ENCODE assay signal across 8 cellular contexts in the genomic region with DNA sequence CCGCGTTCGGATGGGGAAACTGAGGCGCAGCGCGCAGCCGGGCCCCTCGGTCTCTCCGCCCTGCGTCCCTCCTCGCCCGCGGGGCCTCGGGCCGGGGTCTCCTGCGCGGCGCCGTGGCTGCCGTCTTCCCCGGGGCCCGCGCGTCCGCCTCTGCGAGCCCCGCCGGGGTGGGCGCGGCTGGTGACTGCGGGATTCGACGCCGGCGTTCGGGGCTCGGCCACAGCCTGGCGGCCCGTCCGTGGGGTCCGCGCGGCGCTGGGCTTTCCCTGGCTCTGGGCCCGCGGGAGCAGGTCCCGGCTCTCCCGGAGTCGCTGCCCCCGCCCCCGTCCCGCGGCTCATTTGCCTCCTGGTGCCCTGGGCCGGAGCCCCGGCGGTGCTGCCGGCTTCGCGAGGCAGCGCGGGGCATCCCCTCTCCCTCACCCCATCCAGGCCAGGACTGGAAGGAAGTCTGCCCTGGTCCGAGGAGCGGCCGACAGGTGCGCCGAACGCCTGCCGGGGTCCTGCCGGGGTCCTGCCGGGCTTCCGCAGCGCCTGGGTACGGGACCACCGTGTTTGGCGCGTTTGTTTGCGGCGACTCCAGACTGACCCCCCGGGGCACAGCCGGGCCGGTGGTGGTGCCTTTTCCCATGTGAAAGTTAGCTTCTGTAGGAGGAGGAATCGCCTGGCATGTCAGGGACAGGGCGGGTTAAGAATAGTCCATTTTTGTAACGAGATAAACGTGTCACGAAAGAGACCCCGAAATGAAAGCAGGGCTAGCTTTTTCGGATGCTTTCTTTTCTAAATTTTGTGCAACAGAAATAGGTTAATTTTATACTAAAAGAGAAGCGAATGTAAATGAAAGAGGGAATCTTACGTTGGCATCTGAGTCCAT. TPM values are rescaled to one million over a fixed set of nuclear protein-coding genes. Genes with fewer than 3 reads are reported as not detected.
DNase-seq lines count a peak whose midpoint lies in the region; ATAC-seq and TF ChIP-seq lines count a peak whose summit lies in the region.

No MANE protein-coding gene starts in this region.

- peaks cover 20% of the 10 kb centered on the region for H3K4me1 Mint-ChIP-seq in activated CD4-positive, alpha-beta T cell treated with anti-CD3 and anti-CD28 coated beads, Interleukin-2, amount 10 ng/mL, durations not matched to agents 24 days and 14 days
- H3K4me1 Mint-ChIP-seq in naive thymus-derived CD8-positive, alpha-beta T cell: peaks cover 12 to 38% (median 29%) of the 10 kb centered on the region in 4 donors

- no peak overlapping the region for H3K27ac ChIP-seq in OCI-LY1 (ENCODE audit: low read depth, low read length, poor library complexity, severe bottlenecking)

- peak overlapping the region; percentile 80 for H3K4me3 Mint-ChIP-seq in activated CD4-positive, alpha-beta T cell treated with anti-CD3 and anti-CD28 coated beads, Interleukin-2, amount 10 ng/mL, durations not matched to agents 24 days and 14 days
- peak overlapping the region; percentile 71 to 88 (median 78) for H3K4me3 Mint-ChIP-seq in naive thymus-derived CD8-positive, alpha-beta T cell

- H3K27me3 ChIP-seq in OCI-LY1 (ENCODE audit: insufficient read depth, low read length): peaks cover 13% of the 10 kb centered on the region
- no peaks in the 10 kb centered on the region for H3K27me3 ChIP-seq in endocrine pancreas (ENCODE audit: control insufficient read depth, insufficient read depth, low read length)

- H2AFZ ChIP-seq in OCI-LY1 (ENCODE audit: low read length): no peak overlapping the region

- H3K27me3 Mint-ChIP-seq in activated CD4-positive, alpha-beta T cell treated with anti-CD3 and anti-CD28 coated beads, Interleukin-2, amount 10 ng/mL, durations not matched to agents 24 days and 14 days: no peaks in the 10 kb centered on the region
- no peaks in the 10 kb centered on the region for H3K27me3 Mint-ChIP-seq in naive thymus-derived CD8-positive, alpha-beta T cell

- H3K4me3 ChIP-seq in OCI-LY1 (ENCODE audit: low read depth, low read length, poor library complexity, severe bottlenecking) (peak overlapping the region; percentile 87), endocrine pancreas (ENCODE audit: control insufficient read depth, insufficient read depth, low read length) (no peak overlapping the region)

- H3K36me3 Mint-ChIP-seq in activated CD4-positive, alpha-beta T cell treated with anti-CD3 and anti-CD28 coated beads, Interleukin-2, amount 10 ng/mL, durations not matched to agents 24 days and 14 days (ENCODE audit: low read depth): peaks cover 13% of the 10 kb centered on the region
- peaks cover 0 to 19% (median 5%) of the 10 kb centered on the region in 3 donors for H3K36me3 Mint-ChIP-seq in naive thymus-derived CD8-positive, alpha-beta T cell

- no peaks in the 10 kb centered on the region for H3K9me3 ChIP-seq in OCI-LY1 (ENCODE audit: low read length)
- H3K9me3 ChIP-seq in endocrine pancreas (ENCODE audit: control insufficient read depth, low read length): no peaks in the 10 kb centered on the region

- intact Hi-C loops in activated CD4-positive, alpha-beta T cell treated with anti-CD3 and anti-CD28 coated beads, Interleukin-2, amount 10 ng/mL, durations not matched to agents 24 days and 14 days (cut with micrococcal nuclease): no loop called here

- peaks cover 25% of the 10 kb centered on the region for H3K4me1 ChIP-seq in OCI-LY1 (ENCODE audit: insufficient read depth, low read length, severe bottlenecking)
- no peaks in the 10 kb centered on the region for H3K4me1 ChIP-seq in endocrine pancreas (ENCODE audit: control insufficient read depth, insufficient read depth, low read length)

- H3K4me2 ChIP-seq in OCI-LY1 (ENCODE audit: low read length): peak overlapping the region; percentile 88

- H3K27ac Mint-ChIP-seq in activated CD4-positive, alpha-beta T cell treated with anti-CD3 and anti-CD28 coated beads, Interleukin-2, amount 10 ng/mL, durations not matched to agents 24 days and 14 days: peak overlapping the region; percentile 36
- peak overlapping the region; percentile 7 to 89 (median 78) for H3K27ac Mint-ChIP-seq in naive thymus-derived CD8-positive, alpha-beta T cell

- no peak for TF ChIP-seq CTCF in OCI-LY1 (IDR thresholded peaks at IDR 0.05; ENCODE audit: low read length)

- H3K9me2 ChIP-seq in OCI-LY1 (ENCODE audit: low read depth, low read length): no peaks in the 10 kb centered on the region

- H3F3A ChIP-seq in OCI-LY1 (ENCODE audit: insufficient read depth, low read length): no peaks in the 10 kb centered on the region

- H3K36me3 ChIP-seq in OCI-LY1 (ENCODE audit: insufficient read depth, low read length) (no peaks in the 10 kb centered on the region; the same call in 1 of the 2 replicates), endocrine pancreas (ENCODE audit: control insufficient read depth, insufficient read depth, low read length) (peaks cover 3% of the 10 kb centered on the region)

- no peaks in the 10 kb centered on the region for H3K9me3 Mint-ChIP-seq in activated CD4-positive, alpha-beta T cell treated with anti-CD3 and anti-CD28 coated beads, Interleukin-2, amount 10 ng/mL, durations not matched to agents 24 days and 14 days
- H3K9me3 Mint-ChIP-seq in naive thymus-derived CD8-positive, alpha-beta T cell: no peaks in the 10 kb centered on the region

- H3K79me2 ChIP-seq in OCI-LY1 (ENCODE audit: insufficient read depth, low read length): no peaks in the 10 kb centered on the region

- POLR2A ChIA-PET in naive thymus-derived CD8-positive, alpha-beta T cell (lab: Charles Lee): interaction anchor here (0.8 to 4.6 kb wide), 7 partner anchors 12 to 538 kb away, joined by 3 to 29 read pairs (median 3); no protein-coding TSS in a partner anchor

- peak overlapping the region; percentile 80 for H3K9ac ChIP-seq in OCI-LY1 (ENCODE audit: low read length)
- peak overlapping the region; percentile 78 for H3K9ac ChIP-seq in endocrine pancreas (ENCODE audit: control insufficient read depth, insufficient read depth, low read length)

- peak; percentile 29 to 37 for ATAC-seq in naive thymus-derived CD8-positive, alpha-beta T cell

- peak; percentile 72 for DNase-seq in activated CD4-positive, alpha-beta T cell treated with anti-CD3 and anti-CD28 coated beads, Interleukin-2, amount 10 ng/mL, durations not matched to agents 24 days and 14 days
- no peak for DNase-seq in activated CD4-positive, alpha-beta T cell treated with anti-CD3 and anti-CD28 coated beads, Interleukin-2, amount 50 U/mL, for 48 hours
- no peak for DNase-seq in naive thymus-derived CD8-positive, alpha-beta T cell
- DNase-seq in NCI-H345 (lab: John Stamatoyannopoulos, UW) (no peak), OCI-M2 (lab: John Stamatoyannopoulos, UW; ENCODE audit: unreplicated experiment) (no peak), SW480 (ENCODE audit: low spot score) (no peak)

- no peaks in the 10 kb centered on the region for H4K20me1 ChIP-seq in OCI-LY1 (ENCODE audit: insufficient read depth, low read length)

RNA-seq across cellular contexts. Expression of a gene that starts 0.7 kb away (rescaled TPM):
- total RNA-seq in activated CD4-positive, alpha-beta T cell treated with anti-CD3 and anti-CD28 coated beads, Interleukin-2, amount 10 ng/mL, durations not matched to agents 24 days and 14 days: 30.8 and 32.8 TPM in 2 replicates
- total RNA-seq in naive thymus-derived CD8-positive, alpha-beta T cell: 10 to 100 TPM; 40.1 to 47.6 TPM
- polyA plus RNA-seq in naive thymus-derived CD8-positive, alpha-beta T cell: 10 to 100 TPM; 41.3 to 43.2 (median 41.6) TPM

RNA-seq across cellular contexts. Expression of a gene that starts 42.6 kb away (rescaled TPM):
- total RNA-seq in activated CD4-positive, alpha-beta T cell treated with anti-CD3 and anti-CD28 coated beads, Interleukin-2, amount 10 ng/mL, durations not matched to agents 24 days and 14 days: 4.4 and 5.5 TPM in 2 replicates
- 10 to 100 TPM in 1 of 2 experiments, 1 to 10 TPM in 1; 7.4 to 11.7 TPM for total RNA-seq in naive thymus-derived CD8-positive, alpha-beta T cell
- 1 to 10 TPM; 2.2 to 6.9 (median 2.6) TPM for polyA plus RNA-seq in naive thymus-derived CD8-positive, alpha-beta T cell
